Comparison of ENCODE assay signal across 26 cellular contexts in genomic region chr5:90855296-90855990, GRCh38.
"Had no signal": no experiment of that assay in that cellular context is flagged by ENCODE, and none has a peak within 500 bp of the region (broad histone marks: within the 10 kb centered on the region; RNA-seq: fewer than 3 reads in every experiment).

No MANE protein-coding gene starts in this region.

- H3K4me1 Mint-ChIP-seq: activated CD4-positive, alpha-beta T cell treated with anti-CD3 and anti-CD28 coated beads, Interleukin-2, amount 10 ng/mL, durations not matched to agents 7 days and 5 days; brain; T-cell had no signal

- H3K9me3 Mint-ChIP-seq: activated CD4-positive, alpha-beta memory T cell treated with anti-CD3 and anti-CD28 coated beads for 36 hours; activated CD4-positive, alpha-beta T cell treated with anti-CD3 and anti-CD28 coated beads, Interleukin-2, amount 10 ng/mL, durations not matched to agents 7 days and 5 days; activated T-helper 2 cell treated with anti-CD3 and anti-CD28 coated beads, Interferon-gamma antibody, Interleukin-2, Interleukin-4, amounts not matched to agents 10 μg/mL and 5 μg/mL and 100 μg/mL, durations not matched to agents 14 hours and 24 hours and 36 hours; brain; T-cell had no signal

- ATAC-seq: Panc1, Right ventricle myocardium inferior, T-cell had no signal

- H3K27ac ChIP-seq: SK-N-MC, VCaP had no signal

- H3K27ac Mint-ChIP-seq: activated CD4-positive, alpha-beta memory T cell treated with anti-CD3 and anti-CD28 coated beads for 36 hours; activated CD4-positive, alpha-beta T cell treated with anti-CD3 and anti-CD28 coated beads, Interleukin-2, amount 10 ng/mL, durations not matched to agents 7 days and 5 days; activated T-helper 2 cell treated with anti-CD3 and anti-CD28 coated beads, Interferon-gamma antibody, Interleukin-2, Interleukin-4, amounts not matched to agents 10 μg/mL and 5 μg/mL and 100 μg/mL, durations not matched to agents 14 hours and 24 hours and 36 hours; brain; T-cell had no signal

- H3K4me3 Mint-ChIP-seq: activated CD4-positive, alpha-beta memory T cell treated with anti-CD3 and anti-CD28 coated beads for 36 hours; activated CD4-positive, alpha-beta T cell treated with anti-CD3 and anti-CD28 coated beads, Interleukin-2, amount 10 ng/mL, durations not matched to agents 7 days and 5 days; brain; T-cell had no signal

- H3K4me3 ChIP-seq: SK-N-MC had no signal

- H3K27me3 Mint-ChIP-seq: activated CD4-positive, alpha-beta memory T cell treated with anti-CD3 and anti-CD28 coated beads for 36 hours had no signal

- DNase-seq: activated CD4-positive, alpha-beta memory T cell treated with anti-CD3 and anti-CD28 coated beads for 36 hours; activated CD4-positive, alpha-beta T cell treated with anti-CD3 and anti-CD28 coated beads, Interleukin-2, amount 10 ng/mL, durations not matched to agents 7 days and 5 days; activated CD4-positive, CD25-positive, alpha-beta regulatory T cell; activated CD8-positive, alpha-beta memory T cell treated with anti-CD3 and anti-CD28 coated beads for 24 hours; activated gamma-delta T cell treated with Interleukin-2 at 50 U/mL for 16 hours; activated naive CD4-positive, alpha-beta T cell treated with anti-CD3 and anti-CD28 coated beads, Interleukin-2, amount 50 U/mL, for 16 hours; activated T-cell treated with anti-CD3 and anti-CD28 coated beads for 4 hours; activated T-cell treated with anti-CD3 and anti-CD28 coated beads, Interleukin-2, amount 50 U/mL, for 48 hours; amniotic stem cell; MM.1S; NCI-H1105; NCI-H1436 treated with DMSO at 0.1 percent for 48 hours; NCI-H187; NCI-H2081; NCI-H510A treated with DMSO at 0.1 percent for 48 hours; NCI-H69; NK-92 treated with Interleukin-12 subunit alpha and Interleukin-12 subunit beta, amount 100 ng/mL, for 24 hours; OCI-M1; RPMI8226; T-cell had no signal

- H3K36me3 Mint-ChIP-seq: activated CD4-positive, alpha-beta memory T cell treated with anti-CD3 and anti-CD28 coated beads for 36 hours; brain; T-cell had no signal
